9 cellular contexts compared by ENCODE assay signal in the genomic region with DNA sequence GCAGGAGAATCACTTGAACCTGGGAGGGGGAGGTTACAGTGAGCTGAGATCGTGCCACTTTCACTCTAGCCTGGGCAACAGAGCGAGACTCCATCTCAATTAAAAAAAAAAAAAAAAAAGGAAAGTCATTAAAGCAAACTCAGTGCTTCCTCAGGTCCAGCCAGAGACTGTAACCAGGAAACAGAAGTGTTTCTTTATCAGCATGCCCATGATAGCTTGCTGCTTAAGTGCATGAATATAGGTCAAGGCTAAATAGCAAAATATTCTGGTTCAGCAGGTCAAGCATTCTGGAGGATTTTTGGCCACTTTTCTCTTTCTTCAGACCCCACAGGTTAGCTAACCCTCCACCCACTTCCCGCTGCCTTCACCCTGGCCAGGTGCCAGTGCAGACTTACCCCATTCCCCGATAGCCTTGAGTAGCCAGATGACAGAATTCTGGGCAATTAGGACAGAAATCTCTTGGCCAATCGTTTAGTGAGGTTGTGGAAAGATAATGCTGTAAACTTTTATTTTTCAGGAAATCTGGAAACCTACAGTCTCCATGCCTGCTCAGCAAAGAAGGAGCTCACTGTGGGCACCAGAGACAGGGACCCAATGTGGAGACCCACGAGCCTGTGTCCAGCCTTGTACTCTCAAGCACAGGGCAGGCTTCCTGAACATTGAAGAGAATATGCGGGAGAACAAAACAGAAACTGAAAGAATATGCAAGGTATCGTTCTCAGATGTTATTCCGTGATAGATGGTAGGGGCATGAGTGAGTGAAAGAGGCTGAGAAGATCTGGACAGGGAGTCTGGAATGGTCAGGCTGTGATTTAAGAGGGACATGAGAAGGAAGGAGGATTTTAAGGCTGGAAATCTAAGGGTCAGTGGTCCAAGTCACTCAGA.
DNase-seq lines count a peak whose midpoint lies in the region; ATAC-seq and TF ChIP-seq lines count a peak whose summit lies in the region.
"Had no signal": no experiment of that assay in that cellular context is flagged by ENCODE, and none has a peak within 500 bp of the region (broad histone marks: within the 10 kb centered on the region; RNA-seq: fewer than 3 reads in every experiment).

No MANE protein-coding gene starts in this region.

- H3K9ac ChIP-seq in BLaER1, result 0 out of 2 replicates have a peak overlapping the region, but pooled peaks have one; percentile 25

- H3K4me3 ChIP-seq in BLaER1 (peak overlapping the region; percentile 25; the same call in 1 of the 2 replicates), foreskin fibroblast (ENCODE audit: low read depth in 1 of 2, low read length in 2 of 2) (peak overlapping the region; percentile 0 to 43)

- no peaks in the 10 kb centered on the region for H4K20me1 ChIP-seq in BLaER1

- TF ChIP-seq CTCF in foreskin fibroblast (IDR thresholded peaks at IDR 0.05; ENCODE audit: low read depth, low read length), result no peak

- peaks cover 47% of the 10 kb centered on the region for H3K4me1 ChIP-seq in BLaER1

- no peaks in the 10 kb centered on the region for H3K27me3 ChIP-seq in BLaER1

- no peaks in the 10 kb centered on the region for H3K9me3 ChIP-seq in BLaER1

- peak overlapping the region; percentile 63 for H3K4me2 ChIP-seq in BLaER1

- peak; percentile 57 for ATAC-seq in GM21360 (IDR thresholded peaks at IDR 0.05; ENCODE audit: unreplicated experiment)

- H3K27ac ChIP-seq in BLaER1, result 0 out of 2 replicates have a peak overlapping the region, but pooled peaks have one; percentile 10

- DNase-seq in NAMALWA (ENCODE audit: low spot score) (peak; percentile 25), foreskin fibroblast (no peak), SKM-1 treated with dmso at 0.1 percent for 144 hours (lab: John Stamatoyannopoulos, UW; ENCODE audit: unreplicated experiment) (no peak), NCI-H1930 (lab: John Stamatoyannopoulos, UW) (no peak), HPDE6-E6E7 (ENCODE audit: extremely low spot score) (no peak)
- no peak for DNase-seq in stimulated activated CD4-positive, alpha-beta T cell treated with anti-CD3 and anti-CD28 coated beads, Interleukin-15, amount 100 ng/mL, for 24 hours
- DNase-seq: NCI-H524 treated with DMSO at 0.1 percent for 48 hours had no signal

- H3K36me3 ChIP-seq in BLaER1, result no peaks in the 10 kb centered on the region
